7 cellular contexts compared by ENCODE assay signal in the genomic region with DNA sequence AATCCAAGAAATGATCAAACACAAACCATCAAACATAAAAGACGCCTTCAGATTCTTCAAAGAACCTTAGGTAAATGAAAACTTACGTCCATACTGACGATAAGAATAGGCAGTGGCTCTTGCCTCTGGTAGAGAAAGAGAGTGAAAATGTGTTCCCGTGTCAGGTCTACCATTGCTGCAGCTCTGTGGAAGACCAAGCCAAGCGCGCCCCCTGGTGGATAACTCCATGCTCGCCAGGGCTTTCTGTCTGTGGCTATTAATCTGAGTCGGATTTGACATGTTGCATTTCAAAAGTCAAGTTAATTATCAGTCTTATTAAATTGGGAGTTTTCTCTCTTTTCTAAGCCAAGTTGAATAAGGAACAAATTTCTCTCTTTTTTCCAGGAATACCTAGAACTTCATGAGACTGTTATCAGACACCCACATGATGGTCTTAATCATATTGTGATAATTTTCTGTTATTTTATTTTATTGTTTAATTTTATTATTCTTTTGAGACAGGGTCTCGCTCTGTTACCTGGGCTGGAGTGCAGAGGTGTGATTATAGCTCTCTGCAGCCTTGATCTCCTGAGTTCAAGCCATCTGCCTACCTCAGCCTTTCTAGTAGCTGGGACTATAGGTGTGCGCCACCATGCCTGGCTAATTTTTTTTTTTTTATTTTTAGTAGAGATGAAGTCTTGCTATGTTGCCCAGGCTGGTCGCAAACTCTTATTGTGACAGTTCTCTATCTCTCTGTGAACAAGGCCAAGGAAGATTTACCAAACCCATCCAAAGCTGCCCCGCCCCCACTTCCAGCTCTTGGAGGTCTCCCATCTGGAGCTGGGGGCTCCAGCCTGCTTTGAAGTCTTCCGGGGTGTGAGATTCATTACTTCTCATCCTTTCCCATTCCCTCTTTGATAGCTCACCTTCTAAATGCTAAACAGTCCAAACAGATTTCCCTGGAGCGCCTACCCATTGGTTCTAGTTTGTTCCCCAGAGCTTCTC. TPM values are rescaled to one million over a fixed set of nuclear protein-coding genes. Genes with fewer than 3 reads are reported as not detected.
DNase-seq lines count a peak whose midpoint lies in the region; ATAC-seq, FAIRE-seq and TF ChIP-seq lines count a peak whose summit lies in the region.

No MANE protein-coding gene starts in this region.

- WGBS in HepG2 (ENCODE audit: low lambda C conversion rate), result 21% methylated on average over 14 of the region's 14 CpGs

- peak; percentile 97 for TF ChIP-seq RAD21 in HepG2 (CRISPR knock-in tag; IDR thresholded peaks at IDR 0.05)

- BruUV-seq in HepG2 (replicated peaks; lab: Mats Ljungman, UMichigan), result no TSS peak

- no peak overlapping the region for H3K4me3 ChIP-seq in HL-60 (replicated peaks; ENCODE audit: insufficient read depth, low read length)
- H3K4me3 ChIP-seq in coronary artery, result peak overlapping the region; percentile 13
- H3K4me3 ChIP-seq in HepG2 (replicated peaks in 1 of 3; ENCODE audit: insufficient read depth in 1 of 3, low read depth in 2 of 3, low read length in 3 of 3), result no peak overlapping the region

- peak; percentile 86 for ATAC-seq in HepG2

- no peak overlapping the region for H2AFZ ChIP-seq in HepG2 (ENCODE audit: low read length)

- H3K4me1 ChIP-seq in HepG2 (ENCODE audit: insufficient read depth, low read length), result peaks cover 13% of the 10 kb centered on the region; the same call in 1 of the 2 replicates

- no peaks in the 10 kb centered on the region for H3K9me3 ChIP-seq in HepG2 (ENCODE audit: low read length)

- no peak overlapping the region for H3K27ac ChIP-seq in HL-60 (replicated peaks)
- no peak overlapping the region for H3K27ac ChIP-seq in coronary artery
- H3K27ac ChIP-seq in HepG2 (ENCODE audit: extremely low read length, insufficient read depth, low read length), result no peak overlapping the region

- FAIRE-seq in HepG2 (lab: Jason Lieb, UNC), result peak; percentile 57

- in situ Hi-C loops in GM13976 (cut with MboI; ENCODE audit: low sequenced_read_pairs, unreplicated experiment) (loop anchor here (25.0 kb wide), 1 partner anchor 1635 kb away; no protein-coding TSS in a partner anchor), HepG2 (cut with HindIII; ENCODE audit: extremely low pct_ligation_motif_present, low pct_unique_long_range_greater_than_20kb) (no loop called here)

- no peak for TF ChIP-seq POLR2A in HepG2 (IDR thresholded peaks at IDR 0.05; ENCODE audit: insufficient read depth in 1 of 2, low read depth in 2 of 2, low read length in 2 of 2)

- intact Hi-C loops in HepG2 (cut with micrococcal nuclease; ENCODE audit: unreplicated experiment), result loop anchor here (1.0 kb wide), 2 partner anchors 47 to 107 kb away; no protein-coding TSS in a partner anchor

- no peaks in the 10 kb centered on the region for H3K27me3 ChIP-seq in HL-60 (ENCODE audit: insufficient read depth, poor library complexity, severe bottlenecking)
- no peaks in the 10 kb centered on the region for H3K27me3 ChIP-seq in HepG2 (ENCODE audit: control insufficient read depth in 1 of 2, insufficient read depth in 2 of 2, low read length in 2 of 2)

- TF ChIP-seq EP300 in HepG2 (IDR thresholded peaks at IDR 0.05; ENCODE audit: low read depth in 2 of 2, low read length in 2 of 2) (no peak), HepG2 (CRISPR knock-in tag; IDR thresholded peaks at IDR 0.05; ENCODE audit: borderline replicate concordance) (no peak)

- H3K36me3 ChIP-seq in HepG2 (replicated peaks in 1 of 2; ENCODE audit: control insufficient read depth in 1 of 2, insufficient read depth in 2 of 2, low read length in 2 of 2), result no peaks in the 10 kb centered on the region

- POLR2A ChIA-PET in HepG2 (lab: Yijun Ruan, JAX), result interaction anchor here (1.0 to 3.3 kb wide), 3 partner anchors 33 to 1629 kb away, joined by 3 to 13 read pairs (median 6); a partner anchor contains a TSS

- peak; percentile 81 for DNase-seq in GM13976 (ENCODE audit: low spot score)
- DNase-seq in HL-60 (ENCODE audit: low read depth in 1 of 2, low spot score in 1 of 2), result peak; percentile 70 to 89
- DNase-seq in NCI-H82 (lab: John Stamatoyannopoulos, UW), result peak; percentile 78
- peak; percentile 91 to 97 for DNase-seq in activated CD4-positive, alpha-beta T cell treated with anti-CD3 and anti-CD28 coated beads, Interleukin-2, amount 50 U/mL, for 24 hours (ENCODE audit: low read depth in 1 of 2, low spot score in 1 of 2)
- DNase-seq in coronary artery (ENCODE audit: low spot score), result peak; percentile 91
- peak; percentile 75 for DNase-seq in HepG2 (ENCODE audit: low spot score)
- DNase-seq in stimulated activated CD4-positive, alpha-beta T cell treated with anti-CD3 and anti-CD28 coated beads, Interleukin-4, amount 100 ng/mL, for 4 hours, result peak; percentile 83 to 96

- CTCF ChIA-PET in HepG2 (lab: Yijun Ruan, JAX; ENCODE audit: low intra/inter-chr PET ratio, low total read pairs), result interaction anchor here (0.7 to 6.4 kb wide), 5 partner anchors 33 to 106 kb away, joined by 3 to 267 read pairs (median 4); a partner anchor contains a TSS

- H3K4me2 ChIP-seq in HepG2 (ENCODE audit: low read depth, low read length), result peak overlapping the region; percentile 30; the same call in 1 of the 2 replicates

- peak; percentile 87 for TF ChIP-seq CTCF in GM13976 (IDR thresholded peaks at IDR 0.05; ENCODE audit: borderline replicate concordance, control extremely low read depth, extremely low read depth, insufficient read depth, missing control alignments)
- peak; percentile 71 for TF ChIP-seq CTCF in HL-60 (IDR thresholded peaks at IDR 0.05; ENCODE audit: insufficient read depth, low read length)
- TF ChIP-seq CTCF in coronary artery (IDR thresholded peaks at IDR 0.05), result peak; percentile 81
- peak; percentile 96 for TF ChIP-seq CTCF in HepG2 (CRISPR knock-in tag; IDR thresholded peaks at IDR 0.05)

- H4K20me1 ChIP-seq in HepG2 (ENCODE audit: insufficient read depth, low read length), result no peaks in the 10 kb centered on the region

- H3K79me2 ChIP-seq in HepG2 (ENCODE audit: insufficient read depth, low read length), result no peaks in the 10 kb centered on the region

- no peak overlapping the region for H3K9ac ChIP-seq in HepG2 (ENCODE audit: insufficient read depth, low read depth, low read length)

RNA-seq across cellular contexts. Expression of a gene that starts 15.8 kb away (rescaled TPM):
- total RNA-seq in HepG2 (2016; rRNA removed; fragmentation: Illumina TruSeq; extraction: Trizol), result 0.18 and 0.51 TPM in 2 replicates
- not detected in 2 replicates for total RNA-seq in HepG2 (2016; cell fraction: cytosol; rRNA removed; fragmentation: Illumina TruSeq; extraction: Trizol; ENCODE audit: low read depth)
- total RNA-seq in HepG2 (2016; cell fraction: insoluble cytoplasmic fraction; rRNA removed; fragmentation: Illumina TruSeq; extraction: Trizol), result 0.24 and 0.43 TPM in 2 replicates
- total RNA-seq in HepG2 (2016; cell fraction: membrane; rRNA removed; fragmentation: Illumina TruSeq; extraction: Trizol), result not detected in 2 replicates
- total RNA-seq in HepG2 (2016; cell fraction: nucleus; rRNA removed; fragmentation: Illumina TruSeq; extraction: Trizol), result 0.28 and 0.31 TPM in 2 replicates
- 4.0 and 7.1 TPM in 2 replicates for polyA plus RNA-seq in HepG2 (2011; rRNA removed)
- 2.5 and 3.2 TPM in 2 replicates for polyA plus RNA-seq in HepG2 (2011; cell fraction: cytosol; rRNA removed)
- 64.9 and 67.7 TPM in 2 replicates for polyA plus RNA-seq in HepG2 (2011; cell fraction: nucleus; rRNA removed)
- 2.2 and 3.6 TPM in 2 replicates for polyA plus RNA-seq in HepG2 (2012)
- polyA plus RNA-seq in HepG2 (2016; cell fraction: cytosol; fragmentation: Illumina TruSeq; extraction: Trizol; ENCODE audit: low read depth), result not detected in 2 replicates
- polyA plus RNA-seq in HepG2 (2016; cell fraction: insoluble cytoplasmic fraction; fragmentation: Illumina TruSeq; extraction: Trizol; ENCODE audit: low read depth), result 0.27 and 0.57 TPM in 2 replicates
- not detected in 2 replicates for polyA plus RNA-seq in HepG2 (2016; cell fraction: membrane; fragmentation: Illumina TruSeq; extraction: Trizol; ENCODE audit: low read depth)
- polyA plus RNA-seq in HepG2 (2016; cell fraction: nucleus; fragmentation: Illumina TruSeq; extraction: Trizol; ENCODE audit: insufficient read depth, low read depth), result 1.00 and 1.1 TPM in 2 replicates
- 5.3 TPM in 1 of 2 replicates, not detected in the other for polyA minus RNA-seq in HepG2 (2011; rRNA and poly(A)+ RNA removed; ENCODE audit: low replicate concordance)
- polyA minus RNA-seq in HepG2 (2011; cell fraction: cytosol; rRNA and poly(A)+ RNA removed), result 1.5 and 1.6 TPM in 2 replicates
- 5.0 and 5.6 TPM in 2 replicates for polyA minus RNA-seq in HepG2 (2011; cell fraction: nucleus; rRNA and poly(A)+ RNA removed)

RNA-seq across cellular contexts. Expression of a gene that starts 28.0 kb away (rescaled TPM):
- 1.5 and 4.9 TPM in 2 replicates for total RNA-seq in HepG2 (2016; rRNA removed; fragmentation: Illumina TruSeq; extraction: Trizol)
- 1.7 and 3.6 TPM in 2 replicates for total RNA-seq in HepG2 (2016; cell fraction: cytosol; rRNA removed; fragmentation: Illumina TruSeq; extraction: Trizol; ENCODE audit: low read depth)
- 1.2 and 6.7 TPM in 2 replicates for total RNA-seq in HepG2 (2016; cell fraction: insoluble cytoplasmic fraction; rRNA removed; fragmentation: Illumina TruSeq; extraction: Trizol)
- total RNA-seq in HepG2 (2016; cell fraction: membrane; rRNA removed; fragmentation: Illumina TruSeq; extraction: Trizol), result 2.5 and 2.8 TPM in 2 replicates
- 9.5 and 13.0 TPM in 2 replicates for total RNA-seq in HepG2 (2016; cell fraction: nucleus; rRNA removed; fragmentation: Illumina TruSeq; extraction: Trizol)
- 5.0 and 9.4 TPM in 2 replicates for polyA plus RNA-seq in HepG2 (2011; rRNA removed)
- 0.79 and 0.97 TPM in 2 replicates for polyA plus RNA-seq in HepG2 (2011; cell fraction: cytosol; rRNA removed)
- 23.3 and 26.6 TPM in 2 replicates for polyA plus RNA-seq in HepG2 (2011; cell fraction: nucleus; rRNA removed)
- polyA plus RNA-seq in HepG2 (2012), result 4.1 TPM in 2 replicates
- polyA plus RNA-seq in HepG2 (2016; cell fraction: cytosol; fragmentation: Illumina TruSeq; extraction: Trizol; ENCODE audit: low read depth), result 1.4 and 1.6 TPM in 2 replicates
- polyA plus RNA-seq in HepG2 (2016; cell fraction: insoluble cytoplasmic fraction; fragmentation: Illumina TruSeq; extraction: Trizol; ENCODE audit: low read depth), result 0.93 and 1.3 TPM in 2 replicates
- polyA plus RNA-seq in HepG2 (2016; cell fraction: membrane; fragmentation: Illumina TruSeq; extraction: Trizol; ENCODE audit: low read depth), result 1.4 and 2.0 TPM in 2 replicates
- polyA plus RNA-seq in HepG2 (2016; cell fraction: nucleus; fragmentation: Illumina TruSeq; extraction: Trizol; ENCODE audit: insufficient read depth, low read depth), result 22.0 and 25.3 TPM in 2 replicates
- polyA minus RNA-seq in HepG2 (2011; rRNA and poly(A)+ RNA removed; ENCODE audit: low replicate concordance), result 3.2 and 12.3 TPM in 2 replicates
- 0.62 and 0.89 TPM in 2 replicates for polyA minus RNA-seq in HepG2 (2011; cell fraction: cytosol; rRNA and poly(A)+ RNA removed)
- 23.7 and 26.4 TPM in 2 replicates for polyA minus RNA-seq in HepG2 (2011; cell fraction: nucleus; rRNA and poly(A)+ RNA removed)

RNA-seq across cellular contexts. Expression of a gene that starts 33.7 kb away (rescaled TPM):
- total RNA-seq in HepG2 (2016; rRNA removed; fragmentation: Illumina TruSeq; extraction: Trizol), result 59.9 and 76.7 TPM in 2 replicates
- total RNA-seq in HepG2 (2016; cell fraction: cytosol; rRNA removed; fragmentation: Illumina TruSeq; extraction: Trizol; ENCODE audit: low read depth), result 70.2 and 78.4 TPM in 2 replicates
- 55.1 and 78.5 TPM in 2 replicates for total RNA-seq in HepG2 (2016; cell fraction: insoluble cytoplasmic fraction; rRNA removed; fragmentation: Illumina TruSeq; extraction: Trizol)
- 130 and 146 TPM in 2 replicates for total RNA-seq in HepG2 (2016; cell fraction: membrane; rRNA removed; fragmentation: Illumina TruSeq; extraction: Trizol)
- total RNA-seq in HepG2 (2016; cell fraction: nucleus; rRNA removed; fragmentation: Illumina TruSeq; extraction: Trizol), result 55.2 and 70.0 TPM in 2 replicates
- 61.7 and 77.6 TPM in 2 replicates for polyA plus RNA-seq in HepG2 (2011; rRNA removed)
- polyA plus RNA-seq in HepG2 (2011; cell fraction: cytosol; rRNA removed), result 55.9 and 77.2 TPM in 2 replicates
- polyA plus RNA-seq in HepG2 (2011; cell fraction: nucleus; rRNA removed), result 251 and 257 TPM in 2 replicates
- 53.7 and 58.6 TPM in 2 replicates for polyA plus RNA-seq in HepG2 (2012)
- polyA plus RNA-seq in HepG2 (2016; cell fraction: cytosol; fragmentation: Illumina TruSeq; extraction: Trizol; ENCODE audit: low read depth), result 74.0 and 88.4 TPM in 2 replicates
- polyA plus RNA-seq in HepG2 (2016; cell fraction: insoluble cytoplasmic fraction; fragmentation: Illumina TruSeq; extraction: Trizol; ENCODE audit: low read depth), result 55.8 and 66.7 TPM in 2 replicates
- polyA plus RNA-seq in HepG2 (2016; cell fraction: membrane; fragmentation: Illumina TruSeq; extraction: Trizol; ENCODE audit: low read depth), result 105 and 114 TPM in 2 replicates
- 103 and 116 TPM in 2 replicates for polyA plus RNA-seq in HepG2 (2016; cell fraction: nucleus; fragmentation: Illumina TruSeq; extraction: Trizol; ENCODE audit: insufficient read depth, low read depth)
- 87.1 and 132 TPM in 2 replicates for polyA minus RNA-seq in HepG2 (2011; rRNA and poly(A)+ RNA removed; ENCODE audit: low replicate concordance)
- 28.5 and 31.1 TPM in 2 replicates for polyA minus RNA-seq in HepG2 (2011; cell fraction: cytosol; rRNA and poly(A)+ RNA removed)
- 72.0 and 76.6 TPM in 2 replicates for polyA minus RNA-seq in HepG2 (2011; cell fraction: nucleus; rRNA and poly(A)+ RNA removed)

RNA-seq across cellular contexts. Expression of a gene that starts 51.7 kb away (rescaled TPM):
- 453 and 457 TPM in 2 replicates for total RNA-seq in HepG2 (2016; rRNA removed; fragmentation: Illumina TruSeq; extraction: Trizol)
- 171 and 178 TPM in 2 replicates for total RNA-seq in HepG2 (2016; cell fraction: cytosol; rRNA removed; fragmentation: Illumina TruSeq; extraction: Trizol; ENCODE audit: low read depth)
- total RNA-seq in HepG2 (2016; cell fraction: insoluble cytoplasmic fraction; rRNA removed; fragmentation: Illumina TruSeq; extraction: Trizol), result 461 and 544 TPM in 2 replicates
- total RNA-seq in HepG2 (2016; cell fraction: membrane; rRNA removed; fragmentation: Illumina TruSeq; extraction: Trizol), result 139 and 150 TPM in 2 replicates
- 157 and 190 TPM in 2 replicates for total RNA-seq in HepG2 (2016; cell fraction: nucleus; rRNA removed; fragmentation: Illumina TruSeq; extraction: Trizol)
- 440 and 536 TPM in 2 replicates for polyA plus RNA-seq in HepG2 (2011; rRNA removed)
- polyA plus RNA-seq in HepG2 (2011; cell fraction: cytosol; rRNA removed), result 532 and 716 TPM in 2 replicates
- 231 and 254 TPM in 2 replicates for polyA plus RNA-seq in HepG2 (2011; cell fraction: nucleus; rRNA removed)
- 249 and 275 TPM in 2 replicates for polyA plus RNA-seq in HepG2 (2012)
- 152 and 159 TPM in 2 replicates for polyA plus RNA-seq in HepG2 (2016; cell fraction: cytosol; fragmentation: Illumina TruSeq; extraction: Trizol; ENCODE audit: low read depth)
- 356 and 383 TPM in 2 replicates for polyA plus RNA-seq in HepG2 (2016; cell fraction: insoluble cytoplasmic fraction; fragmentation: Illumina TruSeq; extraction: Trizol; ENCODE audit: low read depth)
- 107 and 113 TPM in 2 replicates for polyA plus RNA-seq in HepG2 (2016; cell fraction: membrane; fragmentation: Illumina TruSeq; extraction: Trizol; ENCODE audit: low read depth)
- 248 and 261 TPM in 2 replicates for polyA plus RNA-seq in HepG2 (2016; cell fraction: nucleus; fragmentation: Illumina TruSeq; extraction: Trizol; ENCODE audit: insufficient read depth, low read depth)
- 67.4 and 92.1 TPM in 2 replicates for polyA minus RNA-seq in HepG2 (2011; rRNA and poly(A)+ RNA removed; ENCODE audit: low replicate concordance)
- 75.3 and 98.0 TPM in 2 replicates for polyA minus RNA-seq in HepG2 (2011; cell fraction: cytosol; rRNA and poly(A)+ RNA removed)
- polyA minus RNA-seq in HepG2 (2011; cell fraction: nucleus; rRNA and poly(A)+ RNA removed), result 53.7 and 62.3 TPM in 2 replicates
